Comparison of ENCODE assay signal across 8 cellular contexts in the genomic region with DNA sequence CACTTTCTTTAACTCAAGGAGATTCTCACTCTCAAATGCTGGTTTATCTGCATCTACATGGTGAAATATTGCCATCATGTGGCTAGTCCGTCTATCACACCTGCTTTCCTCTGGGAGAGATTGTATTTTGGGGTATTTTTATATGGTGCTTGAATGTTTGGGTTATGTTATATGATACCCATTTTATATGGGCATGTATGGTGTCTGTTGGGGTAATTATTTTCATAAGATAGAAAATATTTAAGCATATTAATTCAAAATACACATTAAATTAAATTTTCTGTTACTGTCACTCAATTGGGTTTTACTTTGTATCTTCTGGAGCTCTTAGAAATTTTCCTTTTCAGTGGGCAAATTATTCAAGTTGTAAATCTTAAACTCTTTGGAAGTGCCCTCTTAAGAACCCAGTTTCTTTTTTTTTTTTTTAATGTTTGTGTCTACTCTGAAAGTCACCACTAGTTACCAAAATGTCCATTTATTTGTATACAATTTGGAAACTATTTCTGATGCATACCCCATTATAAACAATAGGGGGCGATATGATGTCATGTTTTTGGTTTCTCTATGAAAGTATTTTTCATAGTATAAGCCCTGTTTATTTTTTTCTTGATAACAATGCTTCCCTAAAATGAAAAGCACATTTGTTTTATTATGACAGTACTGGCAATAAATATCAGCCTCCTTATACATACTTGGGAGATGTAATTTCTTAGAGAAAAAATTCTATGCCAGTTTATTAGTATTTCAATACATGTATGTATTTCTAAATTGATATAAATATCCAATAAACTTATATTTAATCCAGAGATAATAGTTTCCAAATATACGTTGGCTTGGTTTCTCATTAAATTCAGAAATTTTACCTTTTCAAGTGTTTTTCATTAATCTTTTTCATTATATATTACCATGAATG. TPM values are rescaled to one million over a fixed set of nuclear protein-coding genes. Genes with fewer than 3 reads are reported as not detected.
A peak's percentile ranks its signal among the peaks of the same experiment; 100 is the strongest.
DNase-seq lines count a peak whose midpoint lies in the region; ATAC-seq and TF ChIP-seq lines count a peak whose summit lies in the region.

No MANE protein-coding gene starts in this region.

- 10 to 13% methylated on average over 3 of the region's 3 CpGs for WGBS in body of pancreas, 2 donors
- WGBS in liver: 16% methylated on average over 3 of the region's 3 CpGs

- H3K36me3 ChIP-seq in body of pancreas (replicated peaks in 1 of 2; ENCODE audit: insufficient read depth in 1 of 2, low read depth in 2 of 2) (no peaks in the 10 kb centered on the region), liver (ENCODE audit: control insufficient read depth in 4 of 4, insufficient read depth in 3 of 4, low read depth in 1 of 4, low read length in 3 of 4) (no peaks in the 10 kb centered on the region)

- DNase-seq in DMS153 (lab: John Stamatoyannopoulos, UW) (peak; percentile 22), NCI-H460 (ENCODE audit: extremely low read depth, low read depth) (peak; percentile 39), body of pancreas (peak in 2 of 4 donors; percentile 25 to 30)
- no peak for DNase-seq in activated T-cell treated with anti-CD3 and anti-CD28 coated beads, Interleukin-2, amount 50 U/mL, for 1 hour

- no peak overlapping the region for H3K4me3 ChIP-seq in body of pancreas
- H3K4me3 ChIP-seq in liver (ENCODE audit: low read depth in 1 of 3, low read length in 3 of 3): no peak overlapping the region

- peak; percentile 78 for ATAC-seq in GM19328 (IDR thresholded peaks at IDR 0.05; ENCODE audit: unreplicated experiment)
- peak; percentile 89 for ATAC-seq in HG03159 (IDR thresholded peaks at IDR 0.05; ENCODE audit: unreplicated experiment)
- ATAC-seq in body of pancreas: peak; percentile 30
- no peak for ATAC-seq in HG02840 (IDR thresholded peaks at IDR 0.05; ENCODE audit: low FRiP score, unreplicated experiment)

- H3K27me3 ChIP-seq in body of pancreas (no peaks in the 10 kb centered on the region), liver (ENCODE audit: control insufficient read depth in 4 of 4, insufficient read depth in 4 of 4, low read length in 3 of 4) (no peaks in the 10 kb centered on the region)

- peak; percentile 6 to 68 (median 48) for TF ChIP-seq CTCF in body of pancreas (IDR thresholded peaks at IDR 0.05)
- TF ChIP-seq CTCF in liver (IDR thresholded peaks at IDR 0.05; ENCODE audit: low read depth, low read length, missing input control): peak; percentile 61

- no peak for TF ChIP-seq POLR2A in body of pancreas (IDR thresholded peaks at IDR 0.05)

- H3K9me3 ChIP-seq in body of pancreas (no peaks in the 10 kb centered on the region), liver (ENCODE audit: control insufficient read depth in 4 of 4, low read length in 3 of 4) (no peaks in the 10 kb centered on the region)

- TF ChIP-seq RAD21 in liver (IDR thresholded peaks at IDR 0.05): peak; percentile 78 to 84

- H3K9ac ChIP-seq in liver (ENCODE audit: low read depth in 1 of 2, low read length in 2 of 2): no peak overlapping the region

- intact Hi-C loops in body of pancreas (cut with DNase I): no loop called here

- H3K27ac ChIP-seq in body of pancreas (no peak overlapping the region), liver (ENCODE audit: low read depth in 1 of 2, low read length in 2 of 2) (no peak overlapping the region)

- H3K4me1 ChIP-seq in body of pancreas (no peaks in the 10 kb centered on the region), liver (ENCODE audit: control insufficient read depth in 4 of 4, insufficient read depth in 4 of 4, low read length in 3 of 4) (no peaks in the 10 kb centered on the region)

TF ChIP-seq in liver, 16 proteins besides CTCF, POLR2A, EP300 and RAD21:
- TF ChIP-seq EGR1 (IDR thresholded peaks at IDR 0.05; ENCODE audit: low read depth in 2 of 2): no peak
- no peak for TF ChIP-seq HNF4G (IDR thresholded peaks at IDR 0.05)
- TF ChIP-seq, protein P1, sequence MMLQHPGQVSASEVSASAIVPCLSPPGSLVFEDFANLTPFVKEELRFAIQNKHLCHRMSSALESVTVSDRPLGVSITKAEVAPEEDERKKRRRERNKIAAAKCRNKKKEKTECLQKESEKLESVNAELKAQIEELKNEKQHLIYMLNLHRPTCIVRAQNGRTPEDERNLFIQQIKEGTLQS (IDR thresholded peaks at IDR 0.05): no peak
- no peak for TF ChIP-seq JUND (IDR thresholded peaks at IDR 0.05)
- TF ChIP-seq NR2F2 (IDR thresholded peaks at IDR 0.05): no peak
- TF ChIP-seq FOXA2 (IDR thresholded peaks at IDR 0.05): no peak

RNA-seq across cellular contexts. Expression of a gene that starts 36.1 kb away (rescaled TPM):
- total RNA-seq in NCI-H460 (2014; rRNA removed; shearing (Covaris generic)): not detected in 2 replicates
- polyA plus RNA-seq in NCI-H460 (2014; cell fraction: nucleus; rRNA removed): not detected in 2 replicates
- not detected for total RNA-seq in body of pancreas
- not detected for total RNA-seq in liver
- not detected for polyA plus RNA-seq in liver
